14 cellular contexts compared by ENCODE assay signal in the genomic region with DNA sequence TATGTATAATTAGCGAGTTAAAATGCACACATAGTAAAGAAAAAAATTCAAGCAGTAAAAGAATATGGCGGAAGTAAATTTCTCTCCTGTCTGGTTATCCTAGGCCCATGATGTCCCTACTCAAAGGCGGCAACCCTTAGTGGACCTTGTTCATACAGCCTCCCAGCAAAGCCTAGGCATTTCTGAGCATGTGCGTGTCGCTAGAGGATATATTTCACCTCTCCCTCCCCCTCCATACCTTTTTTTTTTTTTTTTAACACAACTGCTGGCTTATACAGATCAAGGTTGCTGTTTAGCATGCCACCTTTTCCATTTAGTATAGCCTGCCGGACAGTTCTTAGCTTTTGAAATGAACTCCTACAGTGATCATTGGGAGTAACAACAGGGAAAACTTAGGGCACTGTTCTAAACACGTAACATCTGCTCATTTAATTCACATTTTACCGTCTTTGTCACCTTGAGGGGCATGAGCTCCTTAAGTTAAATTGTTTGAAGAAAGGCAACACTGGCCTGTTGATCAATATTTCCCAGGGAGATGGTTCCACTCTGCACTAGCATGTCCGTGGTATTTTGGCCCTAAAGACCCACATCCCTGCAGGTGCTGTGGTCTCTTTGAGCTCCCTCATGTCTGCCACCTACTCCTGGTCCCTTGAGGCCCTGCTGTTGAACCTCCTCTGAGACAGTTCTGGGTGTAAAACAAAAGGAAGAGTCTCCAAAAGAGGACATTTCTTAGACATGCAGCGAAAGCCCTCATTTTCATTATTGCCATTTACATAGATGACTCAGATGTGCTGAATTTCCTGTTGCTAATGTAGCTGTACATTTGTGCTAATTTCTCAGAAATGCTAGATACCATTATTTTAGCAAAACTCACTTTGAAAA. TPM values are rescaled to one million over a fixed set of nuclear protein-coding genes. Genes with fewer than 3 reads are reported as not detected.
DNase-seq lines count a peak whose midpoint lies in the region; ATAC-seq and TF ChIP-seq lines count a peak whose summit lies in the region.
"Had no signal": no experiment of that assay in that cellular context is flagged by ENCODE, and none has a peak within 500 bp of the region (broad histone marks: within the 10 kb centered on the region; RNA-seq: fewer than 3 reads in every experiment).

No MANE protein-coding gene starts in this region.

- H3K27ac ChIP-seq in GM23248 (no peak overlapping the region), SU-DHL-6 (ENCODE audit: low read depth, low read length) (peak overlapping the region; percentile 85)
- H3K27ac ChIP-seq: breast epithelium had no signal

- H4K20me1 ChIP-seq in GM23248 (ENCODE audit: insufficient read depth) (no peaks in the 10 kb centered on the region), SU-DHL-6 (ENCODE audit: low read depth, low read length) (no peaks in the 10 kb centered on the region)

- no peaks in the 10 kb centered on the region for H3K79me2 ChIP-seq in GM23248 (ENCODE audit: insufficient read depth)
- peaks cover 7% of the 10 kb centered on the region; the same call in 1 of the 2 replicates for H3K79me2 ChIP-seq in SU-DHL-6 (ENCODE audit: insufficient read depth, low read length)

- H3K9ac ChIP-seq in GM23248: no peak overlapping the region
- H3K9ac ChIP-seq in SU-DHL-6 (ENCODE audit: low read length): peak overlapping the region; percentile 33; the same call in 1 of the 2 replicates

- no peak for TF ChIP-seq CTCF in natural killer cell (IDR thresholded peaks at IDR 0.05)
- TF ChIP-seq CTCF in SU-DHL-6 (IDR thresholded peaks at IDR 0.05; ENCODE audit: insufficient read depth, low read length, poor library complexity, severe bottlenecking): no peak

- no peaks in the 10 kb centered on the region for H3K9me3 Mint-ChIP-seq in natural killer cell treated with Interleukin-12 subunit alpha and Interleukin-12 subunit beta and Interleukin-15 and Interleukin-18, amount 100 ng/mL, for 72 hours
- no peaks in the 10 kb centered on the region for H3K9me3 Mint-ChIP-seq in natural killer cell
- peaks cover 2% of the 10 kb centered on the region for H3K9me3 Mint-ChIP-seq in stimulated activated memory B cell treated with anti-CD40 and anti-IgM and Interleukin-4, amounts not matched to agents 10 μg/mL and 1 μg/mL and 100 μg/mL, for 72 hours
- H3K9me3 Mint-ChIP-seq in effector memory CD8-positive, alpha-beta T cell: no peaks in the 10 kb centered on the region

- peaks cover 38% of the 10 kb centered on the region for H3K4me1 ChIP-seq in GM23248 (ENCODE audit: insufficient read depth)
- H3K4me1 ChIP-seq: breast epithelium had no signal

- no peaks in the 10 kb centered on the region; the same call in 1 of the 2 replicates for H3K27me3 ChIP-seq in GM23248 (replicated peaks; ENCODE audit: insufficient read depth)
- H3K27me3 ChIP-seq in SU-DHL-6 (ENCODE audit: low read length): no peaks in the 10 kb centered on the region
- H3K27me3 ChIP-seq: breast epithelium had no signal

- H3K27me3 Mint-ChIP-seq in natural killer cell treated with Interleukin-12 subunit alpha and Interleukin-12 subunit beta and Interleukin-15 and Interleukin-18, amount 100 ng/mL, for 72 hours: peaks cover 0 to 8% of the 10 kb centered on the region in 2 donors
- peaks cover 0 to 3% of the 10 kb centered on the region in 2 donors for H3K27me3 Mint-ChIP-seq in natural killer cell (ENCODE audit: low read depth in 2 of 2)
- H3K27me3 Mint-ChIP-seq in stimulated activated memory B cell treated with anti-CD40 and anti-IgM and Interleukin-4, amounts not matched to agents 10 μg/mL and 1 μg/mL and 100 μg/mL, for 72 hours: no peaks in the 10 kb centered on the region
- H3K27me3 Mint-ChIP-seq in effector memory CD8-positive, alpha-beta T cell: peaks cover 0 to 3% of the 10 kb centered on the region in 2 donors

- H3K9me2 ChIP-seq in GM23248 (ENCODE audit: insufficient read depth): no peaks in the 10 kb centered on the region
- no peaks in the 10 kb centered on the region for H3K9me2 ChIP-seq in SU-DHL-6 (replicated peaks; ENCODE audit: insufficient read depth, low read length)

- no peak for DNase-seq in natural killer cell treated with Interleukin-12 subunit alpha and Interleukin-12 subunit beta and Interleukin-15 and Interleukin-18, amount 100 ng/mL, for 72 hours (ENCODE audit: low spot score)
- DNase-seq in natural killer cell (no peak), GM23248 (peak; percentile 35), T1000 (lab: John Stamatoyannopoulos, UW) (no peak)
- no peak for DNase-seq in effector memory CD8-positive, alpha-beta T cell
- DNase-seq: activated gamma-delta T cell treated with Interleukin-2 at 50 U/mL for 16 hours; glutamatergic neuron; kidney glomerular epithelial cell; stimulated activated CD4-positive, alpha-beta T cell treated with anti-CD3 and anti-CD28 coated beads, Interleukin-1b, Interleukin-23, amount 100 ng/mL, for 48 hours had no signal

- intact Hi-C loops in natural killer cell (cut with micrococcal nuclease): no loop called here

- H3F3A ChIP-seq in GM23248 (ENCODE audit: insufficient read depth): 0 out of 2 replicates have a peak, but pooled peaks cover 4% of the 10 kb centered on the region
- H3F3A ChIP-seq in SU-DHL-6 (ENCODE audit: insufficient read depth): peaks cover 48% of the 10 kb centered on the region

- peak in 1 of 2 donors; percentile 49 for ATAC-seq in natural killer cell treated with Interleukin-12 subunit alpha and Interleukin-12 subunit beta and Interleukin-15 and Interleukin-18, amount 100 ng/mL, for 72 hours
- ATAC-seq in natural killer cell: no peak
- peak; percentile 2 for ATAC-seq in stimulated activated memory B cell treated with anti-CD40 and anti-IgM and Interleukin-4, amounts not matched to agents 10 μg/mL and 1 μg/mL and 100 μg/mL, for 72 hours
- ATAC-seq in effector memory CD8-positive, alpha-beta T cell (replicated peaks): no peak
- ATAC-seq in HG02852 (IDR thresholded peaks at IDR 0.05; ENCODE audit: unreplicated experiment): no peak

- no peaks in the 10 kb centered on the region for H3K36me3 Mint-ChIP-seq in natural killer cell treated with Interleukin-12 subunit alpha and Interleukin-12 subunit beta and Interleukin-15 and Interleukin-18, amount 100 ng/mL, for 72 hours
- no peaks in the 10 kb centered on the region for H3K36me3 Mint-ChIP-seq in natural killer cell
- H3K36me3 Mint-ChIP-seq in stimulated activated memory B cell treated with anti-CD40 and anti-IgM and Interleukin-4, amounts not matched to agents 10 μg/mL and 1 μg/mL and 100 μg/mL, for 72 hours: peaks cover 14% of the 10 kb centered on the region
- no peaks in the 10 kb centered on the region for H3K36me3 Mint-ChIP-seq in effector memory CD8-positive, alpha-beta T cell (ENCODE audit: insufficient read depth)

- H3K36me3 ChIP-seq in GM23248 (ENCODE audit: low read depth) (no peaks in the 10 kb centered on the region), SU-DHL-6 (ENCODE audit: low read length) (no peaks in the 10 kb centered on the region)
- H3K36me3 ChIP-seq: breast epithelium had no signal

- 93 to 94% methylated on average over 10 of the region's 10 CpGs for WGBS in GM23248 (ENCODE audit: low coverage in 1 of 2, low lambda C conversion rate in 2 of 2, missing lambda C conversion rate in 2 of 2), 2 experiments

- H3K4me1 Mint-ChIP-seq in natural killer cell treated with Interleukin-12 subunit alpha and Interleukin-12 subunit beta and Interleukin-15 and Interleukin-18, amount 100 ng/mL, for 72 hours (ENCODE audit: low read depth in 2 of 2): peaks cover 16 to 34% of the 10 kb centered on the region in 2 donors
- H3K4me1 Mint-ChIP-seq in natural killer cell: peaks cover 0 to 18% of the 10 kb centered on the region in 2 donors
- peaks cover 88% of the 10 kb centered on the region for H3K4me1 Mint-ChIP-seq in stimulated activated memory B cell treated with anti-CD40 and anti-IgM and Interleukin-4, amounts not matched to agents 10 μg/mL and 1 μg/mL and 100 μg/mL, for 72 hours
- peaks cover 4% of the 10 kb centered on the region in 2 donors for H3K4me1 Mint-ChIP-seq in effector memory CD8-positive, alpha-beta T cell (ENCODE audit: low read depth in 2 of 2)

- H3K27ac Mint-ChIP-seq in natural killer cell treated with Interleukin-12 subunit alpha and Interleukin-12 subunit beta and Interleukin-15 and Interleukin-18, amount 100 ng/mL, for 72 hours: peak overlapping the region; percentile 62 to 71
- H3K27ac Mint-ChIP-seq in natural killer cell: no peak overlapping the region
- peak overlapping the region; percentile 98 for H3K27ac Mint-ChIP-seq in stimulated activated memory B cell treated with anti-CD40 and anti-IgM and Interleukin-4, amounts not matched to agents 10 μg/mL and 1 μg/mL and 100 μg/mL, for 72 hours
- peak overlapping the region in 1 of 2 donors; percentile 63 for H3K27ac Mint-ChIP-seq in effector memory CD8-positive, alpha-beta T cell

- H3K9me3 ChIP-seq in GM23248 (ENCODE audit: low read depth) (no peaks in the 10 kb centered on the region), SU-DHL-6 (ENCODE audit: insufficient read depth, low read length) (no peaks in the 10 kb centered on the region)
- H3K9me3 ChIP-seq: breast epithelium had no signal

- H3K4me3 Mint-ChIP-seq in natural killer cell treated with Interleukin-12 subunit alpha and Interleukin-12 subunit beta and Interleukin-15 and Interleukin-18, amount 100 ng/mL, for 72 hours: peak overlapping the region; percentile 67
- no peak overlapping the region for H3K4me3 Mint-ChIP-seq in natural killer cell
- peak overlapping the region; percentile 77 for H3K4me3 Mint-ChIP-seq in stimulated activated memory B cell treated with anti-CD40 and anti-IgM and Interleukin-4, amounts not matched to agents 10 μg/mL and 1 μg/mL and 100 μg/mL, for 72 hours
- no peak overlapping the region for H3K4me3 Mint-ChIP-seq in effector memory CD8-positive, alpha-beta T cell

- H3K4me3 ChIP-seq in GM23248 (no peak overlapping the region), SU-DHL-6 (ENCODE audit: insufficient read depth, low read length, poor library complexity, severe bottlenecking) (peak overlapping the region; percentile 9)
- H3K4me3 ChIP-seq: breast epithelium had no signal

- no peak overlapping the region for H2AFZ ChIP-seq in GM23248
- peak overlapping the region; percentile 1 for H2AFZ ChIP-seq in SU-DHL-6 (ENCODE audit: low read depth, low read length, severe bottlenecking)

- peak overlapping the region; percentile 20 for H3K4me2 ChIP-seq in GM23248 (ENCODE audit: unreplicated experiment)
- H3K4me2 ChIP-seq in SU-DHL-6 (ENCODE audit: low read depth, low read length, poor library complexity, severe bottlenecking): peak overlapping the region; percentile 61

- in situ Hi-C loops in GM23248 (cut with MboI): no loop called here

RNA-seq across cellular contexts. Expression of a gene that starts 4.1 kb away (rescaled TPM):
- total RNA-seq in natural killer cell treated with Interleukin-12 subunit alpha and Interleukin-12 subunit beta and Interleukin-15 and Interleukin-18, amount 100 ng/mL, for 72 hours: 1 to 10 TPM in 1 of 2 donors, not detected in 1; 2.3 TPM
- total RNA-seq in natural killer cell: 1 to 10 TPM in 1 of 3 donors, under 1 TPM in 2; 0.70 to 7.7 (median 0.89) TPM
- total RNA-seq in GM23248 (2014; rRNA removed; shearing (Covaris generic)): not detected in 2 replicates
- not detected in 2 replicates for polyA plus RNA-seq in GM23248 (2016; fragmentation: Nextera tagmentation; extraction: Ambion mirVana)
- total RNA-seq: myocyte had no signal

Comparison
In these comparisons a context has a peak if more than half of its experiments do, and no peak if none do; other contexts are left out.
1. H3K27ac Mint-ChIP-seq: peak in natural killer cell treated with Interleukin-12 subunit alpha and Interleukin-12 subunit beta and Interleukin-15 and Interleukin-18, amount 100 ng/mL, for 72 hours (2 of 2) and stimulated activated memory B cell treated with anti-CD40 and anti-IgM and Interleukin-4, amounts not matched to agents 10 μg/mL and 1 μg/mL and 100 μg/mL, for 72 hours (single experiment); none in natural killer cell (0 of 2).
2. H3K4me3 Mint-ChIP-seq: peak in natural killer cell treated with Interleukin-12 subunit alpha and Interleukin-12 subunit beta and Interleukin-15 and Interleukin-18, amount 100 ng/mL, for 72 hours (single experiment) and stimulated activated memory B cell treated with anti-CD40 and anti-IgM and Interleukin-4, amounts not matched to agents 10 μg/mL and 1 μg/mL and 100 μg/mL, for 72 hours (single experiment); none in natural killer cell (single experiment) and effector memory CD8-positive, alpha-beta T cell (0 of 2).